ENCODE assay signal across 19 cellular contexts in the genomic region with DNA sequence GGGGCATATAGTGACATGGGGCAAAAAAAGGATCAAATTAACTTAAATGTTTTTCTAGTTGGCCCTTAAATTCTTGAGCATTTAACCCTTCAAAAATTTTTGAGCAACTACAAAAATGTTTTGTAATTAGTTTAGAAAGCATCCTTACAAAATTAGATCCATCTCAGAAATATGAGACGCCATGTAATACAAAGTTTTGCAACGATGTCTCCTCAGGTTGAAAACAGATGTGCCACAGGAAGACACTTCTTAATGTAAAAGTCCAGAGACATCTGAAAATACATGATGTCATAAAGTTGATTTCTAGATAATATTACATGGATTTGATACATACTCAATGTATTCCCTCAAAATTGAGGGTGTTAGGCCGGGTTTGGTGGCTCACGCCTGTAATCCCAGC. TPM values are rescaled to one million over a fixed set of nuclear protein-coding genes. Genes with fewer than 3 reads are reported as not detected.
DNase-seq lines count a peak whose midpoint lies in the region; ATAC-seq and TF ChIP-seq lines count a peak whose summit lies in the region.
"Had no signal": no experiment of that assay in that cellular context is flagged by ENCODE, and none has a peak within 500 bp of the region (broad histone marks: within the 10 kb centered on the region; RNA-seq: fewer than 3 reads in every experiment).

No MANE protein-coding gene starts in this region.

- H3K36me3 ChIP-seq in SK-N-SH (replicated peaks in 1 of 2; ENCODE audit: control insufficient read depth in 1 of 2, insufficient read depth in 2 of 2, low read length in 1 of 2), result peaks cover 44 to 67% of the 10 kb centered on the region in 2 experiments
- H3K36me3 ChIP-seq in smooth muscle cell (ENCODE audit: low read depth), result peaks cover 11% of the 10 kb centered on the region
- H3K36me3 ChIP-seq in mesendoderm (ENCODE audit: control insufficient read depth, insufficient read depth, low read length), result peaks cover 2% of the 10 kb centered on the region
- H3K36me3 ChIP-seq in BE2C, result peaks cover 13% of the 10 kb centered on the region

- H3F3A ChIP-seq in SK-N-SH (replicated peaks; ENCODE audit: insufficient read depth) (peaks cover 27% of the 10 kb centered on the region), smooth muscle cell (ENCODE audit: low read depth) (peaks cover 9% of the 10 kb centered on the region)

- H3K36me3 Mint-ChIP-seq in HFFc6 (ENCODE audit: low read depth), result peaks cover 10% of the 10 kb centered on the region

- H2BK15ac ChIP-seq in mesendoderm (replicated peaks; ENCODE audit: low read depth), result no peak overlapping the region

- no peak overlapping the region for H2BK120ac ChIP-seq in mesendoderm (ENCODE audit: low read depth, low read length)

- ATAC-seq in HG02840 (IDR thresholded peaks at IDR 0.05; ENCODE audit: low FRiP score, unreplicated experiment), result no peak
- ATAC-seq: Panc1 had no signal

- H3K27ac Mint-ChIP-seq in HFFc6, result peak overlapping the region; percentile 93

- H3K56ac ChIP-seq in mesendoderm (ENCODE audit: low read length), result no peak overlapping the region

- no peak overlapping the region for H2AFZ ChIP-seq in SK-N-SH (ENCODE audit: low read depth)
- no peak overlapping the region for H2AFZ ChIP-seq in smooth muscle cell (ENCODE audit: low read depth)

- H4K20me1 ChIP-seq in SK-N-SH (ENCODE audit: insufficient read depth) (no peaks in the 10 kb centered on the region), smooth muscle cell (ENCODE audit: low read depth) (no peaks in the 10 kb centered on the region)

- 0 out of 2 replicates have a peak overlapping the region, but pooled peaks have one; percentile 10 for H3K4me2 ChIP-seq in SK-N-SH
- H3K4me2 ChIP-seq in smooth muscle cell, result no peak overlapping the region
- no peak overlapping the region for H3K4me2 ChIP-seq in mesendoderm (ENCODE audit: low read length)

- no peaks in the 10 kb centered on the region for H3K79me2 ChIP-seq in SK-N-SH (ENCODE audit: insufficient read depth)
- H3K79me2 ChIP-seq in smooth muscle cell (ENCODE audit: low read depth), result no peaks in the 10 kb centered on the region
- no peaks in the 10 kb centered on the region for H3K79me2 ChIP-seq in mesendoderm (ENCODE audit: control insufficient read depth, insufficient read depth, low read length)

- no peak overlapping the region for H3K18ac ChIP-seq in mesendoderm (ENCODE audit: low read length)

- TF ChIP-seq EP300 in SK-N-SH (IDR thresholded peaks at IDR 0.05; ENCODE audit: borderline replicate concordance in 1 of 2, low read depth in 1 of 2, low read length in 1 of 2), result no peak

- no peak overlapping the region for H4K8ac ChIP-seq in mesendoderm (ENCODE audit: low read depth, low read length)

- H3K4me1 ChIP-seq in SK-N-SH (ENCODE audit: control insufficient read depth in 1 of 2, insufficient read depth in 2 of 2, low read depth in 1 of 2, low read length in 1 of 2), result peaks cover 7 to 9% of the 10 kb centered on the region in 2 experiments
- no peaks in the 10 kb centered on the region for H3K4me1 ChIP-seq in smooth muscle cell (ENCODE audit: low read depth)
- no peaks in the 10 kb centered on the region for H3K4me1 ChIP-seq in mesendoderm (ENCODE audit: control insufficient read depth, low read depth, low read length)
- peaks cover 3% of the 10 kb centered on the region; the same call in 1 of the 2 replicates for H3K4me1 ChIP-seq in BE2C

- CTCF ChIA-PET in SK-N-SH (lab: Yijun Ruan, JAX), result no interaction called here

- H3K9me3 ChIP-seq in SK-N-SH (no peaks in the 10 kb centered on the region), smooth muscle cell (replicated peaks; ENCODE audit: low read depth) (no peaks in the 10 kb centered on the region), BE2C (no peaks in the 10 kb centered on the region)
- H3K9me3 ChIP-seq: SJSA1 had no signal

- H2AK5ac ChIP-seq in mesendoderm (ENCODE audit: low read length), result no peak overlapping the region

- H3K4me3 ChIP-seq in SK-N-SH (ENCODE audit: low read depth in 2 of 2, low read length in 1 of 2), result no peak overlapping the region
- H3K4me3 ChIP-seq in fibroblast of villous mesenchyme (ENCODE audit: low read depth, low read length), result no peak overlapping the region
- H3K4me3 ChIP-seq in smooth muscle cell, result no peak overlapping the region
- no peak overlapping the region for H3K4me3 ChIP-seq in mesendoderm (ENCODE audit: low read length)
- H3K4me3 ChIP-seq in BE2C (ENCODE audit: low read depth, low read length), result no peak overlapping the region
- H3K4me3 ChIP-seq: SJSA1 had no signal

- H3K9me2 ChIP-seq in SK-N-SH, result no peaks in the 10 kb centered on the region

- 87% methylated on average over 4 of the region's 4 CpGs for WGBS in SK-N-SH (ENCODE audit: low lambda C conversion rate)
- 95% methylated on average over 4 of the region's 4 CpGs for WGBS in smooth muscle cell (ENCODE audit: low lambda C conversion rate)
- WGBS in mesendoderm (ENCODE audit: extremely low coverage, insufficient coverage, low lambda C conversion rate), result no CpG with 5 or more reads among the region's 4 CpGs

- H3K27ac ChIP-seq in SK-N-SH (ENCODE audit: low read depth in 2 of 2, low read length in 1 of 2) (peak overlapping the region in 1 of 2 experiments; percentile 61; a peak in 3 of 4 replicates), smooth muscle cell (ENCODE audit: low read depth) (peak overlapping the region; percentile 51), mesendoderm (ENCODE audit: low read depth, low read length) (no peak overlapping the region)
- H3K27ac ChIP-seq: SJSA1 had no signal

- H3K9ac ChIP-seq in SK-N-SH (no peak overlapping the region), smooth muscle cell (ENCODE audit: low read depth) (no peak overlapping the region), mesendoderm (ENCODE audit: low read length) (no peak overlapping the region)

- no peaks in the 10 kb centered on the region for H3K27me3 Mint-ChIP-seq in HFFc6 (ENCODE audit: insufficient read depth)
- H3K27me3 Mint-ChIP-seq: CD4-positive, CD25-positive, alpha-beta regulatory T cell had no signal

- H3K4me1 Mint-ChIP-seq in HFFc6 (ENCODE audit: low read depth), result peaks cover 54% of the 10 kb centered on the region

- H3K4me3 Mint-ChIP-seq in HFFc6, result peak overlapping the region; percentile 78; the same call in 1 of the 2 replicates
- H3K4me3 Mint-ChIP-seq: CD4-positive, CD25-positive, alpha-beta regulatory T cell had no signal

- H2BK5ac ChIP-seq in mesendoderm (ENCODE audit: low read length), result no peak overlapping the region

- no peak overlapping the region for H3K23ac ChIP-seq in mesendoderm (ENCODE audit: low read length)

- no peak overlapping the region for H3K4ac ChIP-seq in mesendoderm (ENCODE audit: low read depth, low read length)

- POLR2A ChIA-PET in SK-N-SH (lab: Yijun Ruan, JAX), result no interaction called here

- TF ChIP-seq CTCF in HFFc6 (IDR thresholded peaks at IDR 0.05), result no peak
- TF ChIP-seq CTCF in SK-N-SH (IDR thresholded peaks at IDR 0.05), result no peak
- no peak for TF ChIP-seq CTCF in fibroblast of villous mesenchyme (IDR thresholded peaks at IDR 0.05; ENCODE audit: insufficient read depth, low read depth, low read length)
- TF ChIP-seq CTCF in smooth muscle cell (IDR thresholded peaks at IDR 0.05; ENCODE audit: borderline replicate concordance, insufficient read depth, poor library complexity, severe bottlenecking), result no peak
- TF ChIP-seq CTCF in BE2C (IDR thresholded peaks at IDR 0.05; ENCODE audit: low read depth, low read length), result no peak

- H3K27me3 ChIP-seq in SK-N-SH (ENCODE audit: insufficient read depth) (no peaks in the 10 kb centered on the region), smooth muscle cell (ENCODE audit: low read depth) (no peaks in the 10 kb centered on the region), mesendoderm (ENCODE audit: insufficient read depth, low read length, poor library complexity) (no peaks in the 10 kb centered on the region), BE2C (no peaks in the 10 kb centered on the region)
- H3K27me3 ChIP-seq: SJSA1 had no signal

- no peaks in the 10 kb centered on the region for H3K79me1 ChIP-seq in mesendoderm (ENCODE audit: low read length)

- TF ChIP-seq RAD21 in SK-N-SH (IDR thresholded peaks at IDR 0.05; ENCODE audit: low read length), result no peak

- H3K9me3 Mint-ChIP-seq in HFFc6, result no peaks in the 10 kb centered on the region
- H3K9me3 Mint-ChIP-seq: CD4-positive, CD25-positive, alpha-beta regulatory T cell had no signal

- no peak for DNase-seq in HFFc6
- no peak for DNase-seq in SK-N-SH
- DNase-seq in fibroblast of villous mesenchyme (ENCODE audit: low read depth), result peak; percentile 35
- no peak for DNase-seq in smooth muscle cell (lab: John Stamatoyannopoulos, UW; ENCODE audit: unreplicated experiment)
- DNase-seq in mesendoderm, result no peak
- DNase-seq in BE2C, result no peak
- DNase-seq: CD4-positive, CD25-positive, alpha-beta regulatory T cell; DMS153; GDM1; H7; KBM-7; NCI-H1436; NCI-H1930; NCI-H345; NCI-H524 treated with DMSO at 0.1 percent for 48 hours; SW 1271 had no signal

- H4K5ac ChIP-seq in mesendoderm (ENCODE audit: low read length), result no peak overlapping the region

TF ChIP-seq in SK-N-SH, 30 proteins besides CTCF, POLR2A, EP300 and RAD21 (continues in another document):
- TF ChIP-seq TEAD4 (IDR thresholded peaks at IDR 0.05; ENCODE audit: borderline replicate concordance, insufficient read depth) (no peak), SIN3A (IDR thresholded peaks at IDR 0.05; ENCODE audit: borderline replicate concordance, low read depth, low read length) (no peak), MEF2A (IDR thresholded peaks at IDR 0.05; ENCODE audit: borderline replicate concordance, low read depth) (no peak), TAF1 (IDR thresholded peaks at IDR 0.05; ENCODE audit: borderline replicate concordance, low read depth, low read length) (no peak), ELF1 (IDR thresholded peaks at IDR 0.05) (no peak), FOXM1 (IDR thresholded peaks at IDR 0.05; ENCODE audit: low read depth) (no peak)
- TF ChIP-seq, protein P1, sequence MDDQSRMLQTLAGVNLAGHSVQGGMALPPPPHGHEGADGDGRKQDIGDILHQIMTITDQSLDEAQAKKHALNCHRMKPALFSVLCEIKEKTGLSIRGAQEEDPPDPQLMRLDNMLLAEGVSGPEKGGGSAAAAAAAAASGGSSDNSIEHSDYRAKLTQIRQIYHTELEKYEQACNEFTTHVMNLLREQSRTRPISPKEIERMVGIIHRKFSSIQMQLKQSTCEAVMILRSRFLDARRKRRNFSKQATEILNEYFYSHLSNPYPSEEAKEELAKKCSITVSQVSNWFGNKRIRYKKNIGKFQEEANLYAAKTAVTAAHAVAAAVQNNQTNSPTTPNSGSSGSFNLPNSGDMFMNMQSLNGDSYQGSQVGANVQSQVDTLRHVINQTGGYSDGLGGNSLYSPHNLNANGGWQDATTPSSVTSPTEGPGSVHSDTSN (IDR thresholded peaks at IDR 0.05), result no peak

RNA-seq across cellular contexts. Expression of gene CD46, which starts 37.5 kb away (rescaled TPM):
- total RNA-seq in HFFc6 (2021; fragmentation: NEBNext Ultra II Directional; extraction: Animal tissue kit (Norgen Biotek cat#: 25700)), result 100 to 1,000 TPM; 134 to 152 (median 142) TPM
- polyA plus RNA-seq in SK-N-SH (2012; rRNA removed) (56.0 and 92.5 TPM in 2 replicates), smooth muscle cell (117 and 126 TPM in 2 replicates)
- polyA plus RNA-seq in SK-N-SH (2012; cell fraction: cytosol; rRNA removed), result 72.8 and 79.0 TPM in 2 replicates
- 74.1 and 204 TPM in 2 replicates for polyA plus RNA-seq in SK-N-SH (2012; cell fraction: nucleus; rRNA removed)
- total RNA-seq in fibroblast of villous mesenchyme (107 and 153 TPM in 2 replicates), smooth muscle cell (234 and 243 TPM in 2 replicates)
- 62.1 TPM for polyA plus RNA-seq in mesendoderm (2013, experiment 1 of 2)
- polyA plus RNA-seq in mesendoderm (2013, experiment 2 of 2), result 61.8 TPM
- polyA plus RNA-seq in BE2C (2012; ENCODE audit: insufficient read depth, insufficient read length, low read depth), result 62.2 TPM
